Comparison of ENCODE assay signal across 11 cellular contexts in genomic region chr17:8420041-8420934, GRCh38. TPM values are rescaled to one million over a fixed set of nuclear protein-coding genes. Genes with fewer than 3 reads are reported as not detected.
DNase-seq lines count a peak whose midpoint lies in the region.
"Had no signal": no experiment of that assay in that cellular context is flagged by ENCODE, and none has a peak within 500 bp of the region (broad histone marks: within the 10 kb centered on the region; RNA-seq: fewer than 3 reads in every experiment).

No MANE protein-coding gene starts in this region.

- DNase-seq in AG08395 (ENCODE audit: low spot score), result peak; percentile 35
- DNase-seq in NCI-H226, result peak; percentile 17
- peak; percentile 81 to 94 for DNase-seq in dermis microvascular lymphatic vessel endothelial cell (ENCODE audit: low read depth in 2 of 2)
- peak; percentile 67 for DNase-seq in medulla oblongata (ENCODE audit: extremely low spot score)
- DNase-seq in epidermal melanocyte (ENCODE audit: insufficient read length, low spot score), result no peak
- no peak for DNase-seq in stimulated activated CD8-positive, alpha-beta memory T cell treated with anti-CD3 and anti-CD28 coated beads, Interleukin-4, amount 100 ng/mL, for 48 hours
- no peak for DNase-seq in activated CD4-positive, CD25-positive, alpha-beta regulatory T cell (lab: John Stamatoyannopoulos, UW)
- DNase-seq in COR-L47 (lab: John Stamatoyannopoulos, UW), result no peak
- DNase-seq: activated CD4-positive, alpha-beta T cell treated with anti-CD3 and anti-CD28 coated beads, Interleukin-2, amount 10 ng/mL, durations not matched to agents 7 days and 5 days; CD4-positive, CD25-positive, alpha-beta regulatory T cell; retina had no signal

RNA-seq across cellular contexts. Expression of gene NDEL1, which starts 15.4 kb away (rescaled TPM):
- 25.0 and 35.5 TPM in 2 replicates for total RNA-seq in dermis microvascular lymphatic vessel endothelial cell

RNA-seq across cellular contexts. Expression of gene RNF222, which starts 22.7 kb away (rescaled TPM):
- total RNA-seq in dermis microvascular lymphatic vessel endothelial cell, result under 0.01 TPM in 1 of 2 replicates, not detected in the other

RNA-seq across cellular contexts. Expression of gene RPL26, which starts 37.3 kb away (rescaled TPM):
- total RNA-seq in dermis microvascular lymphatic vessel endothelial cell, result 2,527 and 2,589 TPM in 2 replicates

Comparison
In these comparisons a context has a peak if more than half of its experiments do, and no peak if none do; other contexts are left out.
1. DNase-seq: peak in AG08395 (single experiment), NCI-H226 (single experiment), dermis microvascular lymphatic vessel endothelial cell (2 of 2) and medulla oblongata (single experiment); none in epidermal melanocyte (single experiment), stimulated activated CD8-positive, alpha-beta memory T cell treated with anti-CD3 and anti-CD28 coated beads, Interleukin-4, amount 100 ng/mL, for 48 hours (single experiment), activated CD4-positive, CD25-positive, alpha-beta regulatory T cell (0 of 4) and COR-L47 (single experiment).